Comparison of ENCODE assay signal across 1 cellular context in genomic region chr17:42760652-42761581, GRCh38.
TF ChIP-seq lines count a peak whose summit lies in the region.

A gene with protein sequence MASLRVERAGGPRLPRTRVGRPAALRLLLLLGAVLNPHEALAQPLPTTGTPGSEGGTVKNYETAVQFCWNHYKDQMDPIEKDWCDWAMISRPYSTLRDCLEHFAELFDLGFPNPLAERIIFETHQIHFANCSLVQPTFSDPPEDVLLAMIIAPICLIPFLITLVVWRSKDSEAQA (plus strand): TSS chr17:42761227. CDS start chr17:42761262, 35 bp downstream.

TF ChIP-seq in H1, 55 proteins besides CTCF, POLR2A, EP300 and RAD21 (continued from another document):
- TF ChIP-seq SIN3A (conservative IDR thresholded peaks at IDR 0.05 in 1 of 2, IDR thresholded peaks at IDR 0.05 in 1 of 2; ENCODE audit: low read depth in 1 of 2, low read length in 2 of 2) (0 out of 4 replicates have a peak, but pooled peaks of 1 of the 2 experiments have one; percentile 45), HDAC2 (IDR thresholded peaks at IDR 0.05; ENCODE audit: borderline replicate concordance in 1 of 2, low read depth in 2 of 2, low read length in 2 of 2) (peak in 1 of 2 experiments; percentile 50; a peak in 2 of 4 replicates), MAX (IDR thresholded peaks at IDR 0.05) (peak; percentile 58; the same call in 1 of the 2 replicates), USF2 (IDR thresholded peaks at IDR 0.05; ENCODE audit: low read length) (0 out of 2 replicates have a peak, but pooled peaks have one; percentile 27)
